In the genomic region with DNA sequence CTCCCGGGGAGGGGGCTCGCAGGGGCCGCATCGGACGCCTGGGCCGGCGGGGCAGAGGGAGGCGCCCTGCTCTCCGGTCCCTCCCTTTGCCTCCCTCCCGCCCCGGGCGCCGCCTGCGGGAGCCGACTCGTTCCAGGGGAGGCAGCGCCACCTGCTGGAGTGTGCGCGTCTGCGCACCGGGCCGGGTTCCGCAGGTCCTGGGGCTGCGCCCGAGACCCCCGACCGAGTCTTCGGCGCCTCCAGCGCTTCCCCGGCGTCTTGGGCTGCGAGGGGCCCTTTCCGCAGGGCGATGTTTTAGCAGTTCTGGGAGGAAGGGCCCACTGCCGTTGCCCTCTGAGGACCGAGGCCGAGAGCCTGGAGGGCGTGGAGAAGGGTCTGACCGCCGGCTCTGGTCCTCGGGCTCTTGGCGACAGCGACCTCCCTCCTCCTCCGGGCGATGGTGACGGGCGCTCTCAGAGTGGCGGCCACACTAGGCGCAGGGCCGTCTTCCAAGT, we compare ENCODE assay signal across 9 cellular contexts.
DNase-seq lines count a peak whose midpoint lies in the region; ATAC-seq and TF ChIP-seq lines count a peak whose summit lies in the region.
"Had no signal": no experiment of that assay in that cellular context is flagged by ENCODE, and none has a peak within 500 bp of the region (broad histone marks: within the 10 kb centered on the region; RNA-seq: fewer than 3 reads in every experiment).

No MANE protein-coding gene starts in this region.

- H3K79me2 ChIP-seq in GM23338 (replicated peaks; ENCODE audit: insufficient read depth) (no peaks in the 10 kb centered on the region), trophoblast cell (ENCODE audit: control insufficient read depth, insufficient read depth, low read length, poor library complexity) (no peaks in the 10 kb centered on the region)

- peaks cover 0 to 2% (median 0%) of the 10 kb centered on the region in 8 donors for H3K9me3 Mint-ChIP-seq in CD4-positive, alpha-beta memory T cell
- no peaks in the 10 kb centered on the region for H3K9me3 Mint-ChIP-seq in GM23338
- H3K9me3 Mint-ChIP-seq in activated naive CD8-positive, alpha-beta T cell treated with anti-CD3 and anti-CD28 coated beads, Interleukin-2, amount 10 ng/mL, durations not matched to agents 7 days and 5 days, result no peaks in the 10 kb centered on the region
- H3K9me3 Mint-ChIP-seq: IgD-negative memory B cell had no signal

- no peak overlapping the region for H2AK5ac ChIP-seq in trophoblast cell (ENCODE audit: low read length)

- peaks cover 2 to 18% of the 10 kb centered on the region in 2 donors for H3K27me3 Mint-ChIP-seq in CD4-positive, alpha-beta memory T cell
- H3K27me3 Mint-ChIP-seq in GM23338 (ENCODE audit: insufficient read depth, low read depth, poor library complexity), result peaks cover 27% of the 10 kb centered on the region
- peaks cover 14% of the 10 kb centered on the region for H3K27me3 Mint-ChIP-seq in activated naive CD8-positive, alpha-beta T cell treated with anti-CD3 and anti-CD28 coated beads, Interleukin-2, amount 10 ng/mL, durations not matched to agents 7 days and 5 days

- no peak overlapping the region for H3K18ac ChIP-seq in trophoblast cell (ENCODE audit: low read length)

- H3K9me3 ChIP-seq in CD4-positive, alpha-beta memory T cell (ENCODE audit: control insufficient read depth in 1 of 2, low read length in 2 of 2), result no peaks in the 10 kb centered on the region
- H3K9me3 ChIP-seq in heart left ventricle (no peaks in the 10 kb centered on the region), trophoblast cell (ENCODE audit: insufficient read depth, low read depth, low read length) (peaks cover 3% of the 10 kb centered on the region), tibial nerve (no peaks in the 10 kb centered on the region)

- H4K8ac ChIP-seq in trophoblast cell (ENCODE audit: low read depth, low read length), result peak overlapping the region; percentile 26

- H3K36me3 ChIP-seq in CD4-positive, alpha-beta memory T cell (ENCODE audit: insufficient read depth, low read length), result no peaks in the 10 kb centered on the region
- H3K36me3 ChIP-seq in GM23338 (ENCODE audit: insufficient read depth) (no peaks in the 10 kb centered on the region), heart left ventricle (no peaks in the 10 kb centered on the region), trophoblast cell (ENCODE audit: control insufficient read depth in 1 of 2, insufficient read depth in 2 of 2, low read length in 2 of 2) (no peaks in the 10 kb centered on the region), tibial nerve (no peaks in the 10 kb centered on the region)

- no peaks in the 10 kb centered on the region for H3K9me2 ChIP-seq in GM23338 (ENCODE audit: insufficient read depth)

- POLR2A ChIA-PET in CD4-positive, alpha-beta memory T cell (lab: Charles Lee; ENCODE audit: partially characterized antibody), result no interaction called here
- POLR2A ChIA-PET in activated naive CD8-positive, alpha-beta T cell treated with anti-CD3 and anti-CD28 coated beads, Interleukin-2, amount 10 ng/mL, durations not matched to agents 7 days and 5 days (lab: Charles Lee), result no interaction called here

- H3K14ac ChIP-seq in trophoblast cell (ENCODE audit: low read length), result peak overlapping the region; percentile 0

- H3K4me1 ChIP-seq in CD4-positive, alpha-beta memory T cell (ENCODE audit: insufficient read depth, low read length), result peaks cover 14% of the 10 kb centered on the region
- H3K4me1 ChIP-seq in GM23338 (ENCODE audit: insufficient read depth) (no peaks in the 10 kb centered on the region), heart left ventricle (peaks cover 0 to 29% (median 12%) of the 10 kb centered on the region in 12 donors), trophoblast cell (ENCODE audit: control insufficient read depth in 1 of 2, insufficient read depth in 2 of 2, low read length in 2 of 2) (peaks cover 0 to 6% of the 10 kb centered on the region in 2 experiments), tibial nerve (peaks cover 0 to 23% (median 10%) of the 10 kb centered on the region in 4 donors)

- H3K23ac ChIP-seq in trophoblast cell (ENCODE audit: low read length), result no peak overlapping the region

- peak overlapping the region; percentile 1 for H4K12ac ChIP-seq in trophoblast cell (ENCODE audit: low read depth, low read length)

- no peak overlapping the region for H3K4ac ChIP-seq in trophoblast cell (ENCODE audit: low read depth, low read length)

- peak overlapping the region; percentile 55 to 82 (median 65) for H3K4me3 Mint-ChIP-seq in CD4-positive, alpha-beta memory T cell
- H3K4me3 Mint-ChIP-seq in GM23338, result peak overlapping the region; percentile 68
- peak overlapping the region; percentile 66 for H3K4me3 Mint-ChIP-seq in activated naive CD8-positive, alpha-beta T cell treated with anti-CD3 and anti-CD28 coated beads, Interleukin-2, amount 10 ng/mL, durations not matched to agents 7 days and 5 days

- peak in 1 of 2 donors; percentile 18 for TF ChIP-seq EP300 in tibial nerve (IDR thresholded peaks at IDR 0.05)

- no peaks in the 10 kb centered on the region for H3F3A ChIP-seq in GM23338 (replicated peaks; ENCODE audit: low read depth)

- TF ChIP-seq POLR2A in heart left ventricle (IDR thresholded peaks at IDR 0.05), result peak in 1 of 2 donors; percentile 31
- no peak for TF ChIP-seq POLR2A in tibial nerve (IDR thresholded peaks at IDR 0.05)

- intact Hi-C loops in CD4-positive, alpha-beta memory T cell (cut with micrococcal nuclease), result loop anchor here (1.0 to 5.0 kb wide), 3 partner anchors 161 to 380 kb away; a partner anchor contains a TSS
- intact Hi-C loops in heart left ventricle (cut with DNase I), result loop anchor here in 9 of 10 donors (1.0 to 10.0 kb wide), 7 partner anchors 158 to 382 kb away; a partner anchor contains a TSS

- CTCF ChIA-PET in CD4-positive, alpha-beta memory T cell (lab: Charles Lee; ENCODE audit: partially characterized antibody), result interaction anchor here (1.4 to 4.2 kb wide), 3 partner anchors 160 to 168 kb away, joined by 3 to 56 read pairs (median 3); no protein-coding TSS in a partner anchor

- no peak overlapping the region for H3K27ac ChIP-seq in CD4-positive, alpha-beta memory T cell (ENCODE audit: low read depth, low read length)
- no peak overlapping the region for H3K27ac ChIP-seq in GM23338 (ENCODE audit: low read depth)
- H3K27ac ChIP-seq in heart left ventricle, result peak overlapping the region in 8 of 12 donors; percentile 11 to 79 (median 58)
- no peak overlapping the region for H3K27ac ChIP-seq in trophoblast cell (ENCODE audit: low read depth, low read length)
- peak overlapping the region; percentile 43 to 87 (median 74) for H3K27ac ChIP-seq in tibial nerve

- H2BK12ac ChIP-seq in trophoblast cell (ENCODE audit: low read length), result peak overlapping the region; percentile 3

- no peak overlapping the region for H2BK5ac ChIP-seq in trophoblast cell (ENCODE audit: low read depth, low read length, poor library complexity)

- no peaks in the 10 kb centered on the region for H3K27me3 ChIP-seq in CD4-positive, alpha-beta memory T cell (ENCODE audit: insufficient read depth, low read length)
- peaks cover 9% of the 10 kb centered on the region; the same call in 1 of the 2 replicates for H3K27me3 ChIP-seq in GM23338 (ENCODE audit: insufficient read depth)
- peaks cover 0 to 7% (median 0%) of the 10 kb centered on the region in 9 donors for H3K27me3 ChIP-seq in heart left ventricle
- H3K27me3 ChIP-seq in trophoblast cell (ENCODE audit: insufficient read depth, low read length), result no peaks in the 10 kb centered on the region
- H3K27me3 ChIP-seq in tibial nerve, result no peaks in the 10 kb centered on the region

- no peaks in the 10 kb centered on the region; the same call in 1 of the 2 replicates for H4K20me1 ChIP-seq in GM23338 (replicated peaks; ENCODE audit: insufficient read depth)

- H3K27ac Mint-ChIP-seq in CD4-positive, alpha-beta memory T cell, result peak overlapping the region in 1 of 7 donors; percentile 88
- H3K27ac Mint-ChIP-seq in GM23338, result no peak overlapping the region
- H3K27ac Mint-ChIP-seq in activated naive CD8-positive, alpha-beta T cell treated with anti-CD3 and anti-CD28 coated beads, Interleukin-2, amount 10 ng/mL, durations not matched to agents 7 days and 5 days, result peak overlapping the region; percentile 60
- H3K27ac Mint-ChIP-seq: IgD-negative memory B cell had no signal

- H2AFZ ChIP-seq in GM23338 (peak overlapping the region; percentile 98), trophoblast cell (ENCODE audit: insufficient read depth, low read length, poor library complexity) (peak overlapping the region; percentile 62)

- H3K36me3 Mint-ChIP-seq in CD4-positive, alpha-beta memory T cell, result no peaks in the 10 kb centered on the region
- no peaks in the 10 kb centered on the region for H3K36me3 Mint-ChIP-seq in GM23338 (ENCODE audit: low read depth)
- H3K36me3 Mint-ChIP-seq in activated naive CD8-positive, alpha-beta T cell treated with anti-CD3 and anti-CD28 coated beads, Interleukin-2, amount 10 ng/mL, durations not matched to agents 7 days and 5 days, result no peaks in the 10 kb centered on the region
- H3K36me3 Mint-ChIP-seq: IgD-negative memory B cell had no signal

- peak; percentile 77 to 84 (median 80) for DNase-seq in CD4-positive, alpha-beta memory T cell
- DNase-seq in GM23338 (ENCODE audit: low spot score) (peak; percentile 91), NCI-H1417 (lab: John Stamatoyannopoulos, UW) (peak; percentile 84 to 90 (median 87)), SW480 (ENCODE audit: low spot score) (peak; percentile 49), heart left ventricle (peak; percentile 83 to 94 (median 86)), trophoblast cell (peak; percentile 70 to 93), tibial nerve (ENCODE audit: low spot score in 2 of 2) (peak; percentile 76 to 77)
- peak; percentile 97 for DNase-seq in activated naive CD8-positive, alpha-beta T cell treated with anti-CD3 and anti-CD28 coated beads, Interleukin-2, amount 10 ng/mL, durations not matched to agents 7 days and 5 days

- TF ChIP-seq CTCF in GM23338 (conservative IDR thresholded peaks at IDR 0.05; ENCODE audit: low read depth in 2 of 2) (peak; percentile 69 to 82), heart left ventricle (IDR thresholded peaks at IDR 0.05) (peak; percentile 95 to 100 (median 99)), tibial nerve (IDR thresholded peaks at IDR 0.05) (peak; percentile 97 to 100 (median 98))

- H3K4me2 ChIP-seq in GM23338 (peak overlapping the region; percentile 92), trophoblast cell (ENCODE audit: low read length) (peak overlapping the region; percentile 96)

- no peaks in the 10 kb centered on the region for H3K79me1 ChIP-seq in trophoblast cell (ENCODE audit: low read length)

- peak overlapping the region; percentile 10 for H4K91ac ChIP-seq in trophoblast cell (ENCODE audit: low read depth, low read length)

- no peak overlapping the region for H3K9ac ChIP-seq in trophoblast cell (ENCODE audit: low read length)

- H3K4me1 Mint-ChIP-seq in CD4-positive, alpha-beta memory T cell, result peaks cover 5 to 12% (median 6%) of the 10 kb centered on the region in 4 donors
- no peaks in the 10 kb centered on the region; the same call in 2 of the 3 replicates for H3K4me1 Mint-ChIP-seq in GM23338
- H3K4me1 Mint-ChIP-seq in activated naive CD8-positive, alpha-beta T cell treated with anti-CD3 and anti-CD28 coated beads, Interleukin-2, amount 10 ng/mL, durations not matched to agents 7 days and 5 days, result peaks cover 22% of the 10 kb centered on the region

- peak overlapping the region in 1 of 2 donors; percentile 43 for H3K4me3 ChIP-seq in CD4-positive, alpha-beta memory T cell (ENCODE audit: low read length in 2 of 2)
- H3K4me3 ChIP-seq in GM23338, result peak overlapping the region; percentile 72
- peak overlapping the region; percentile 39 to 88 (median 69) for H3K4me3 ChIP-seq in heart left ventricle
- peak overlapping the region; percentile 63 for H3K4me3 ChIP-seq in trophoblast cell (ENCODE audit: low read depth, low read length)
- H3K4me3 ChIP-seq in tibial nerve, result peak overlapping the region; percentile 40 to 77 (median 63)

- ATAC-seq in GM23338, result peak; percentile 96
- ATAC-seq in activated naive CD8-positive, alpha-beta T cell treated with anti-CD3 and anti-CD28 coated beads, Interleukin-2, amount 10 ng/mL, durations not matched to agents 7 days and 5 days (ENCODE audit: low read depth), result peak; percentile 94
- ATAC-seq in heart left ventricle, result peak; percentile 77 to 95 (median 91)

- H2BK120ac ChIP-seq in trophoblast cell (ENCODE audit: insufficient read depth, low read length, poor library complexity), result no peak overlapping the region

- 0 to 3% (median 1%) methylated on average over 13 to 51 of the region's 51 CpGs for WGBS in heart left ventricle, 4 donors
- no CpG with 5 or more reads among the region's 51 CpGs for WGBS in trophoblast cell (ENCODE audit: extremely low coverage, insufficient coverage, insufficient read length)
- 0% methylated on average over 14 to 30 of the region's 51 CpGs for WGBS in tibial nerve, 2 donors

Comparison
In these comparisons a context has a peak if more than half of its experiments do, and no peak if none do; other contexts are left out.
1. H3K27ac ChIP-seq: peak in heart left ventricle (8 of 12) and tibial nerve (4 of 4); none in CD4-positive, alpha-beta memory T cell (single experiment), GM23338 (single experiment) and trophoblast cell (single experiment).
2. Peak in every context shown above with its lines, with median percentiles within 50 percentile points of each other: DNase-seq, H3K4me3 Mint-ChIP-seq, ATAC-seq and CTCF ChIP-seq.